In genomic region chr20:40634891-40635290, GRCh38 we compare ENCODE assay signal across 18 cellular contexts. TPM values are rescaled to one million over a fixed set of nuclear protein-coding genes. Genes with fewer than 3 reads are reported as not detected.
DNase-seq lines count a peak whose midpoint lies in the region; ATAC-seq and TF ChIP-seq lines count a peak whose summit lies in the region.
"Had no signal": no experiment of that assay in that cellular context is flagged by ENCODE, and none has a peak within 500 bp of the region (broad histone marks: within the 10 kb centered on the region; RNA-seq: fewer than 3 reads in every experiment).

No MANE protein-coding gene starts in this region.

- intact Hi-C loops in activated CD8-positive, alpha-beta T cell treated with anti-CD3 and anti-CD28 coated beads for 36 hours (cut with micrococcal nuclease): no loop called here
- intact Hi-C loops in esophagus muscularis mucosa (cut with DNase I) (no loop called here), OCI-LY7 (cut with micrococcal nuclease; ENCODE audit: unreplicated experiment) (no loop called here)

- H3K9me3 ChIP-seq in esophagus muscularis mucosa (no peaks in the 10 kb centered on the region), liver (ENCODE audit: control insufficient read depth in 4 of 4, low read length in 3 of 4) (no peaks in the 10 kb centered on the region), suprapubic skin (no peaks in the 10 kb centered on the region), OCI-LY7 (ENCODE audit: low read length) (no peaks in the 10 kb centered on the region)
- H3K9me3 ChIP-seq: BLaER1 treated with 17β-estradiol and CSF1 and Interleukin-3, amounts not matched to agents 10 nM and 100 nM; HAP-1 had no signal

- CTCF ChIA-PET in activated CD8-positive, alpha-beta T cell treated with anti-CD3 and anti-CD28 coated beads, Interleukin-2, amount 10 ng/mL, durations not matched to agents 7 days and 5 days (lab: Charles Lee): no interaction called here
- CTCF ChIA-PET in activated CD8-positive, alpha-beta T cell treated with anti-CD3 and anti-CD28 coated beads for 36 hours (lab: Charles Lee): interaction anchor here (0.6 kb wide), 1 partner anchor 73 kb away, joined by 3 read pairs; no protein-coding TSS in a partner anchor
- CTCF ChIA-PET in OCI-LY7 (lab: Charles Lee; ENCODE audit: unreplicated experiment): no interaction called here

- peak; percentile 4 for DNase-seq in activated CD8-positive, alpha-beta T cell treated with anti-CD3 and anti-CD28 coated beads, Interleukin-2, amount 10 ng/mL, durations not matched to agents 7 days and 5 days
- DNase-seq in activated CD8-positive, alpha-beta T cell treated with anti-CD3 and anti-CD28 coated beads for 36 hours: no peak
- DNase-seq in esophagus muscularis mucosa (ENCODE audit: extremely low spot score) (peak; percentile 10), suprapubic skin (ENCODE audit: low spot score in 2 of 2) (peak; percentile 1 to 8), OCI-LY7 (ENCODE audit: low spot score) (no peak), DMS53 (lab: John Stamatoyannopoulos, UW) (no peak)
- DNase-seq: CD4-positive, CD25-positive, alpha-beta regulatory T cell; CD8-positive, alpha-beta memory T cell; COR-L47; DMS 273 treated with DMSO at 0.1 percent for 48 hours; DMS79; GDM1; GM23248 had no signal

- H3K27me3 ChIP-seq in esophagus muscularis mucosa (no peaks in the 10 kb centered on the region), liver (ENCODE audit: control insufficient read depth in 4 of 4, insufficient read depth in 4 of 4, low read length in 3 of 4) (no peaks in the 10 kb centered on the region), suprapubic skin (no peaks in the 10 kb centered on the region)
- H3K27me3 ChIP-seq: BLaER1 treated with 17β-estradiol and CSF1 and Interleukin-3, amounts not matched to agents 10 nM and 100 nM had no signal

- TF ChIP-seq RAD21 in liver (IDR thresholded peaks at IDR 0.05): peak in 1 of 2 donors; percentile 25

- H3K4me3 ChIP-seq in esophagus muscularis mucosa (no peak overlapping the region), liver (ENCODE audit: low read depth in 1 of 3, low read length in 3 of 3) (no peak overlapping the region), suprapubic skin (no peak overlapping the region), OCI-LY7 (ENCODE audit: low read depth, low read length, poor library complexity, severe bottlenecking) (no peak overlapping the region)
- H3K4me3 ChIP-seq: BLaER1 treated with 17β-estradiol and CSF1 and Interleukin-3, amounts not matched to agents 10 nM and 100 nM; GM23248; HAP-1 had no signal

- no peak overlapping the region for H3K4me2 ChIP-seq in OCI-LY7 (ENCODE audit: low read length)
- H3K4me2 ChIP-seq: BLaER1 treated with 17β-estradiol and CSF1 and Interleukin-3, amounts not matched to agents 10 nM and 100 nM had no signal

- H4K20me1 ChIP-seq in OCI-LY7 (ENCODE audit: insufficient read depth, low read length): no peaks in the 10 kb centered on the region
- H4K20me1 ChIP-seq: BLaER1 treated with 17β-estradiol and CSF1 and Interleukin-3, amounts not matched to agents 10 nM and 100 nM had no signal

- H2AFZ ChIP-seq in OCI-LY7 (ENCODE audit: low read length): no peak overlapping the region
- H2AFZ ChIP-seq: GM23248 had no signal

- BruUV-seq in OCI-LY7 (replicated peaks; lab: Mats Ljungman, UMichigan): no TSS peak

- no peaks in the 10 kb centered on the region for H3K9me3 Mint-ChIP-seq in activated CD8-positive, alpha-beta T cell treated with anti-CD3 and anti-CD28 coated beads, Interleukin-2, amount 10 ng/mL, durations not matched to agents 7 days and 5 days (ENCODE audit: insufficient read depth)
- H3K9me3 Mint-ChIP-seq in activated CD8-positive, alpha-beta T cell treated with anti-CD3 and anti-CD28 coated beads for 36 hours: no peaks in the 10 kb centered on the region
- H3K9me3 Mint-ChIP-seq: CD8-positive, alpha-beta memory T cell had no signal

- POLR2A ChIA-PET in activated CD8-positive, alpha-beta T cell treated with anti-CD3 and anti-CD28 coated beads, Interleukin-2, amount 10 ng/mL, durations not matched to agents 7 days and 5 days (lab: Charles Lee): no interaction called here
- POLR2A ChIA-PET in activated CD8-positive, alpha-beta T cell treated with anti-CD3 and anti-CD28 coated beads for 36 hours (lab: Charles Lee): no interaction called here
- POLR2A ChIA-PET in OCI-LY7 (lab: Charles Lee): interaction anchor here (0.6 kb wide), 1 partner anchor 630 kb away, joined by 3 read pairs; no protein-coding TSS in a partner anchor

- no peaks in the 10 kb centered on the region for H3K36me3 Mint-ChIP-seq in activated CD8-positive, alpha-beta T cell treated with anti-CD3 and anti-CD28 coated beads, Interleukin-2, amount 10 ng/mL, durations not matched to agents 7 days and 5 days (ENCODE audit: low read depth)
- H3K36me3 Mint-ChIP-seq in activated CD8-positive, alpha-beta T cell treated with anti-CD3 and anti-CD28 coated beads for 36 hours (ENCODE audit: low read depth): no peaks in the 10 kb centered on the region
- H3K36me3 Mint-ChIP-seq: CD4-positive, CD25-positive, alpha-beta regulatory T cell; CD8-positive, alpha-beta memory T cell had no signal

- no peaks in the 10 kb centered on the region for H3K4me1 Mint-ChIP-seq in activated CD8-positive, alpha-beta T cell treated with anti-CD3 and anti-CD28 coated beads, Interleukin-2, amount 10 ng/mL, durations not matched to agents 7 days and 5 days (ENCODE audit: low read depth)
- no peaks in the 10 kb centered on the region for H3K4me1 Mint-ChIP-seq in activated CD8-positive, alpha-beta T cell treated with anti-CD3 and anti-CD28 coated beads for 36 hours (ENCODE audit: low read depth)
- H3K4me1 Mint-ChIP-seq: B cell; CD4-positive, CD25-positive, alpha-beta regulatory T cell; CD8-positive, alpha-beta memory T cell had no signal

- TF ChIP-seq CTCF in activated CD8-positive, alpha-beta T cell treated with anti-CD3 and anti-CD28 coated beads for 36 hours (IDR thresholded peaks at IDR 0.05): no peak
- TF ChIP-seq CTCF in esophagus muscularis mucosa (IDR thresholded peaks at IDR 0.05): no peak
- no peak for TF ChIP-seq CTCF in liver (IDR thresholded peaks at IDR 0.05; ENCODE audit: low read depth, low read length, missing input control)
- TF ChIP-seq CTCF in suprapubic skin (IDR thresholded peaks at IDR 0.05): no peak
- no peak for TF ChIP-seq CTCF in OCI-LY7 (conservative IDR thresholded peaks at IDR 0.05; ENCODE audit: low read length)

- no peak for ATAC-seq in activated CD8-positive, alpha-beta T cell treated with anti-CD3 and anti-CD28 coated beads, Interleukin-2, amount 10 ng/mL, durations not matched to agents 7 days and 5 days
- ATAC-seq in activated CD8-positive, alpha-beta T cell treated with anti-CD3 and anti-CD28 coated beads for 36 hours: no peak
- ATAC-seq in HG03432 (IDR thresholded peaks at IDR 0.05; ENCODE audit: unreplicated experiment): no peak

- no peak overlapping the region for H3K27ac Mint-ChIP-seq in activated CD8-positive, alpha-beta T cell treated with anti-CD3 and anti-CD28 coated beads, Interleukin-2, amount 10 ng/mL, durations not matched to agents 7 days and 5 days
- H3K27ac Mint-ChIP-seq in activated CD8-positive, alpha-beta T cell treated with anti-CD3 and anti-CD28 coated beads for 36 hours: no peak overlapping the region
- H3K27ac Mint-ChIP-seq: B cell; CD4-positive, CD25-positive, alpha-beta regulatory T cell; CD8-positive, alpha-beta memory T cell had no signal

- H3K27ac ChIP-seq in esophagus muscularis mucosa (replicated peaks in 1 of 4) (no peak overlapping the region), liver (ENCODE audit: low read depth in 1 of 2, low read length in 2 of 2) (no peak overlapping the region), suprapubic skin (no peak overlapping the region), OCI-LY7 (ENCODE audit: low read depth, low read length, poor library complexity, severe bottlenecking) (no peak overlapping the region)
- H3K27ac ChIP-seq: BLaER1 treated with 17β-estradiol and CSF1 and Interleukin-3, amounts not matched to agents 10 nM and 100 nM; GM23248 had no signal

- H3K9ac ChIP-seq in liver (ENCODE audit: low read depth in 1 of 2, low read length in 2 of 2): no peak overlapping the region
- H3K9ac ChIP-seq: BLaER1 treated with 17β-estradiol and CSF1 and Interleukin-3, amounts not matched to agents 10 nM and 100 nM; GM23248 had no signal

- H3K27me3 Mint-ChIP-seq in activated CD8-positive, alpha-beta T cell treated with anti-CD3 and anti-CD28 coated beads, Interleukin-2, amount 10 ng/mL, durations not matched to agents 7 days and 5 days (ENCODE audit: low read depth): no peaks in the 10 kb centered on the region
- peaks cover 3% of the 10 kb centered on the region for H3K27me3 Mint-ChIP-seq in activated CD8-positive, alpha-beta T cell treated with anti-CD3 and anti-CD28 coated beads for 36 hours

- no peak for TF ChIP-seq POLR2A in esophagus muscularis mucosa (IDR thresholded peaks at IDR 0.05; ENCODE audit: low read depth)
- no peak for TF ChIP-seq POLR2A in suprapubic skin (IDR thresholded peaks at IDR 0.05)

- H3K36me3 ChIP-seq in esophagus muscularis mucosa: no peaks in the 10 kb centered on the region
- H3K36me3 ChIP-seq in liver (ENCODE audit: control insufficient read depth in 4 of 4, insufficient read depth in 3 of 4, low read depth in 1 of 4, low read length in 3 of 4): no peaks in the 10 kb centered on the region
- H3K36me3 ChIP-seq in suprapubic skin: no peaks in the 10 kb centered on the region
- no peaks in the 10 kb centered on the region for H3K36me3 ChIP-seq in OCI-LY7 (ENCODE audit: insufficient read depth, low read length)
- H3K36me3 ChIP-seq: BLaER1 treated with 17β-estradiol and CSF1 and Interleukin-3, amounts not matched to agents 10 nM and 100 nM; HAP-1 had no signal

- no peaks in the 10 kb centered on the region for H3K79me2 ChIP-seq in OCI-LY7 (ENCODE audit: insufficient read depth, low read depth, low read length)

- peaks cover 0 to 14% (median 6%) of the 10 kb centered on the region in 4 donors for H3K4me1 ChIP-seq in esophagus muscularis mucosa
- H3K4me1 ChIP-seq in liver (ENCODE audit: control insufficient read depth in 4 of 4, insufficient read depth in 4 of 4, low read length in 3 of 4): peaks cover 0 to 22% (median 17%) of the 10 kb centered on the region in 4 donors
- H3K4me1 ChIP-seq in suprapubic skin: peaks cover 29% of the 10 kb centered on the region
- H3K4me1 ChIP-seq in OCI-LY7 (ENCODE audit: insufficient read depth, low read length, poor library complexity, severe bottlenecking): no peaks in the 10 kb centered on the region
- H3K4me1 ChIP-seq: HAP-1 had no signal

- TF ChIP-seq EP300 in esophagus muscularis mucosa (IDR thresholded peaks at IDR 0.05): no peak
- no peak for TF ChIP-seq EP300 in suprapubic skin (IDR thresholded peaks at IDR 0.05)

- H3K4me3 Mint-ChIP-seq in activated CD8-positive, alpha-beta T cell treated with anti-CD3 and anti-CD28 coated beads, Interleukin-2, amount 10 ng/mL, durations not matched to agents 7 days and 5 days: no peak overlapping the region
- H3K4me3 Mint-ChIP-seq in activated CD8-positive, alpha-beta T cell treated with anti-CD3 and anti-CD28 coated beads for 36 hours: no peak overlapping the region
- H3K4me3 Mint-ChIP-seq: B cell; CD4-positive, CD25-positive, alpha-beta regulatory T cell; CD8-positive, alpha-beta memory T cell had no signal

- WGBS in esophagus muscularis mucosa: 100% methylated on average over 3 of the region's 3 CpGs
- 29% methylated on average over 3 of the region's 3 CpGs for WGBS in liver
- WGBS in suprapubic skin: 95% methylated on average over 3 of the region's 3 CpGs

- no peaks in the 10 kb centered on the region for H3K9me2 ChIP-seq in OCI-LY7 (ENCODE audit: insufficient read depth, low read length)

RNA-seq across cellular contexts. Expression of gene MAFB, which starts 54.1 kb away (rescaled TPM):
- under 1 TPM in 1 of 2 experiments, not detected in 1; 0.08 TPM for total RNA-seq in activated CD8-positive, alpha-beta T cell treated with anti-CD3 and anti-CD28 coated beads, Interleukin-2, amount 10 ng/mL, durations not matched to agents 7 days and 5 days
- not detected for total RNA-seq in activated CD8-positive, alpha-beta T cell treated with anti-CD3 and anti-CD28 coated beads for 36 hours
- total RNA-seq in esophagus muscularis mucosa (10 to 100 TPM; 34.6 to 77.5 (median 37.3) TPM), liver (10 to 100 TPM in 1 of 2 donors, 1 to 10 TPM in 1; 9.7 to 12.4 TPM), suprapubic skin (10 to 100 TPM; 25.7 to 89.4 (median 69.2) TPM), OCI-LY7 (2022) (not detected in 2 replicates)
- polyA plus RNA-seq in liver: 10 to 100 TPM; 10.4 to 12.9 TPM
- not detected in 2 replicates for total RNA-seq in OCI-LY7 (2014; rRNA removed; shearing (Covaris generic))
- total RNA-seq: CD4-positive, CD25-positive, alpha-beta regulatory T cell had no signal
- polyA plus RNA-seq: CD8-positive, alpha-beta memory T cell had no signal

Comparison
In these comparisons a context has a peak if more than half of its experiments do, and no peak if none do; other contexts are left out.
1. DNase-seq: peak in activated CD8-positive, alpha-beta T cell treated with anti-CD3 and anti-CD28 coated beads, Interleukin-2, amount 10 ng/mL, durations not matched to agents 7 days and 5 days (single experiment), esophagus muscularis mucosa (single experiment) and suprapubic skin (2 of 2); none in activated CD8-positive, alpha-beta T cell treated with anti-CD3 and anti-CD28 coated beads for 36 hours (single experiment), OCI-LY7 (single experiment) and DMS53 (single experiment).
2. RNA of gene MAFB, which starts 54.1 kb away (total RNA-seq): 25.7 to 89.4 TPM in suprapubic skin, 34.6 to 77.5 TPM in esophagus muscularis mucosa and 9.7 to 12.4 TPM in liver; 0.08 TPM in activated CD8-positive, alpha-beta T cell treated with anti-CD3 and anti-CD28 coated beads, Interleukin-2, amount 10 ng/mL, durations not matched to agents 7 days and 5 days, not detected in OCI-LY7 and not detected in activated CD8-positive, alpha-beta T cell treated with anti-CD3 and anti-CD28 coated beads for 36 hours; every median in the first group is over 4 times any median in the second.